21 cellular contexts compared by ENCODE assay signal in the genomic region with DNA sequence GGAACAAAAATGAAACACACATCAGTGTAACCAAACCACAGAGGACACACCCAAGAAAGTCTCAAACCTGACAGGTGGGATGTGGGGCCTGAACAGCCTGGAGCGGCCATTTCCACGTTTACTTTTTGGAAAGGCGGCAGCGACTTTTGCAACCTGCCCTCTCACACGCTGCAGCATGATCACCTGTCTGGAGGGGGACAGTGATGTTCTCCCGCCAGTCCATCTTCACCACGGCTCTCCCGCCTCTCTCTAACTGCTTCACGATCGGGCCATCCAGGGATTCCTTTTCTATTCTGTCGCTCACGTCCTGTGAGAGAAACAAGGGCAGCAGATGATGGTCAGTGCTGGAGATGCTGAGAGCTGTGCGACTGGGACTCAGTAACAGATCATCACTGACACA. TPM values are rescaled to one million over a fixed set of nuclear protein-coding genes. Genes with fewer than 3 reads are reported as not detected.
"Had no signal": no experiment of that assay in that cellular context is flagged by ENCODE, and none has a peak within 500 bp of the region (broad histone marks: within the 10 kb centered on the region; RNA-seq: fewer than 3 reads in every experiment).

No MANE protein-coding gene starts in this region.

- H3K27me3 Mint-ChIP-seq: memory B cell; natural killer cell treated with Interleukin-12 subunit alpha and Interleukin-12 subunit beta and Interleukin-15 and Interleukin-18, amount 100 ng/mL, for 72 hours; stimulated activated memory B cell treated with anti-CD40 and anti-IgM and Interleukin-4, amounts not matched to agents 10 μg/mL and 1 μg/mL and 100 μg/mL, for 72 hours had no signal

- H3K9me3 Mint-ChIP-seq: memory B cell; natural killer cell treated with Interleukin-12 subunit alpha and Interleukin-12 subunit beta and Interleukin-15 and Interleukin-18, amount 100 ng/mL, for 72 hours; neural progenitor cell; stimulated activated memory B cell treated with anti-CD40 and anti-IgM and Interleukin-4, amounts not matched to agents 10 μg/mL and 1 μg/mL and 100 μg/mL, for 72 hours had no signal

- H3K4me3 Mint-ChIP-seq: memory B cell; natural killer cell treated with Interleukin-12 subunit alpha and Interleukin-12 subunit beta and Interleukin-15 and Interleukin-18, amount 100 ng/mL, for 72 hours; neural progenitor cell; stimulated activated memory B cell treated with anti-CD40 and anti-IgM and Interleukin-4, amounts not matched to agents 10 μg/mL and 1 μg/mL and 100 μg/mL, for 72 hours had no signal

- H3K27ac Mint-ChIP-seq: memory B cell; neural progenitor cell; stimulated activated memory B cell treated with anti-CD40 and anti-IgM and Interleukin-4, amounts not matched to agents 10 μg/mL and 1 μg/mL and 100 μg/mL, for 72 hours had no signal

- DNase-seq: cortex of kidney; dorsolateral prefrontal cortex; effector CD8-positive, alpha-beta T cell; foreskin melanocyte; head of caudate nucleus; kidney; left cardiac atrium; left ventricle myocardium inferior; lower lobe of right lung; midbrain; occipital lobe; psoas muscle; retina; right lobe of liver; stimulated activated CD4-positive, alpha-beta T cell treated with anti-CD3 and anti-CD28 coated beads, Interleukin-4, amount 100 ng/mL, for 1 hour; stimulated activated CD8-positive, alpha-beta memory T cell treated with anti-CD3 and anti-CD28 coated beads, Interleukin-4, amount 100 ng/mL, for 48 hours; trophoblast cell had no signal

- H3K4me1 Mint-ChIP-seq: neural progenitor cell; stimulated activated memory B cell treated with anti-CD40 and anti-IgM and Interleukin-4, amounts not matched to agents 10 μg/mL and 1 μg/mL and 100 μg/mL, for 72 hours had no signal

- FAIRE-seq: kidney had no signal

- ATAC-seq: left cardiac atrium; lower lobe of right lung; natural killer cell treated with Interleukin-12 subunit alpha and Interleukin-12 subunit beta and Interleukin-15 and Interleukin-18, amount 100 ng/mL, for 72 hours; psoas muscle; right lobe of liver; stimulated activated memory B cell treated with anti-CD40 and anti-IgM and Interleukin-4, amounts not matched to agents 10 μg/mL and 1 μg/mL and 100 μg/mL, for 72 hours had no signal

RNA-seq across cellular contexts. Expression of a gene that starts 47.0 kb away (rescaled TPM):
- total RNA-seq: left ventricle myocardium inferior had no signal
